ENCODE assay signal across 11 cellular contexts in genomic region chr2:96534131-96534530, GRCh38. TPM values are rescaled to one million over a fixed set of nuclear protein-coding genes. Genes with fewer than 3 reads are reported as not detected.
DNase-seq lines count a peak whose midpoint lies in the region; ATAC-seq and TF ChIP-seq lines count a peak whose summit lies in the region.
"Had no signal": no experiment of that assay in that cellular context is flagged by ENCODE, and none has a peak within 500 bp of the region (broad histone marks: within the 10 kb centered on the region; RNA-seq: fewer than 3 reads in every experiment).

No MANE protein-coding gene starts in this region.

- H3K9me3 ChIP-seq in CD4-positive, alpha-beta T cell (ENCODE audit: control insufficient read depth, low read length), result no peaks in the 10 kb centered on the region
- H3K9me3 ChIP-seq in adrenal gland (replicated peaks in 1 of 3) (no peaks in the 10 kb centered on the region), left lung (no peaks in the 10 kb centered on the region), spleen (no peaks in the 10 kb centered on the region)

- H3K27me3 Mint-ChIP-seq in CD4-positive, alpha-beta T cell, result no peaks in the 10 kb centered on the region

- H3K27ac ChIP-seq in CD4-positive, alpha-beta T cell (ENCODE audit: low read depth, low read length), result no peak overlapping the region
- H3K27ac ChIP-seq in adrenal gland, result peak overlapping the region in 3 of 5 donors; percentile 7 to 88 (median 80)
- H3K27ac ChIP-seq in left lung, result peak overlapping the region; percentile 86
- H3K27ac ChIP-seq in spleen, result peak overlapping the region in 7 of 8 donors; percentile 62 to 99 (median 76)
- H3K27ac ChIP-seq: C4-2B had no signal

- H3K9me3 Mint-ChIP-seq in CD4-positive, alpha-beta T cell, result no peaks in the 10 kb centered on the region

- H3K4me3 ChIP-seq in adrenal gland (no peak overlapping the region), left lung (no peak overlapping the region), spleen (no peak overlapping the region)

- H3K4me3 Mint-ChIP-seq in CD4-positive, alpha-beta T cell, result peak overlapping the region; percentile 67

- WGBS in adrenal gland, 4 donors, result 64 to 70% (median 67%) methylated on average over 4 of the region's 4 CpGs
- 77 to 93% (median 88%) methylated on average over 4 of the region's 4 CpGs for whole genome bisulfite sequencing in spleen, 5 donors

- CTCF ChIA-PET in CD4-positive, alpha-beta T cell (lab: Charles Lee), result interaction anchor here (3.1 kb wide), 1 partner anchor 20 kb away, joined by 24 read pairs; no protein-coding TSS in a partner anchor

- peaks cover 8 to 39% of the 10 kb centered on the region in 2 donors for H3K4me1 ChIP-seq in adrenal gland (replicated peaks in 1 of 2)
- peaks cover 42 to 89% of the 10 kb centered on the region in 2 donors for H3K4me1 ChIP-seq in left lung
- peaks cover 26 to 91% (median 66%) of the 10 kb centered on the region in 6 donors for H3K4me1 ChIP-seq in spleen

- POLR2A ChIA-PET in CD4-positive, alpha-beta T cell (lab: Charles Lee), result interaction anchor here (0.9 to 7.1 kb wide), 3 partner anchors 6 to 323 kb away, joined by 3 to 180 read pairs (median 3); no protein-coding TSS in a partner anchor

- H3K27me3 ChIP-seq in CD4-positive, alpha-beta T cell (ENCODE audit: control insufficient read depth, insufficient read depth, low read length), result no peaks in the 10 kb centered on the region
- H3K27me3 ChIP-seq in adrenal gland (no peaks in the 10 kb centered on the region), left lung (no peaks in the 10 kb centered on the region), spleen (replicated peaks in 1 of 7) (no peaks in the 10 kb centered on the region)

- H3K36me3 Mint-ChIP-seq in CD4-positive, alpha-beta T cell (ENCODE audit: low read depth), result peaks cover 23% of the 10 kb centered on the region

- DNase-seq in CD4-positive, alpha-beta T cell, result no peak
- peak in 1 of 7 donors; percentile 12 for DNase-seq in adrenal gland
- DNase-seq in left lung, result no peak
- DNase-seq in spleen, result no peak
- DNase-seq in SIG-M5 (lab: John Stamatoyannopoulos, UW), result no peak
- no peak for DNase-seq in activated CD4-positive, alpha-beta T cell treated with anti-CD3 and anti-CD28 coated beads, Interleukin-2, amount 50 U/mL, for 1 hour
- no peak for DNase-seq in stimulated activated CD4-positive, alpha-beta T cell treated with anti-CD3 and anti-CD28 coated beads, Interleukin-4, amount 100 ng/mL, for 24 hours

- H3K27ac Mint-ChIP-seq in CD4-positive, alpha-beta T cell, result peak overlapping the region; percentile 99

- intact Hi-C loops in CD4-positive, alpha-beta T cell (cut with DNase I, micrococcal nuclease), result loop anchor here in 1 of 2 experiments (5.0 to 10.0 kb wide), 4 partner anchors 203 to 1111 kb away; partner anchors contain the start of genes CIAO1, COX5B, STARD7 and TMEM127
- intact Hi-C loops in adrenal gland (cut with DNase I) (no loop called here), left lung (cut with DNase I) (no loop called here), spleen (cut with DNase I; ENCODE audit: low total_unique reads) (no loop called here)

- H3K36me3 ChIP-seq in adrenal gland (replicated peaks in 1 of 2) (no peaks in the 10 kb centered on the region), left lung (no peaks in the 10 kb centered on the region), spleen (no peaks in the 10 kb centered on the region)

- TF ChIP-seq POLR2A in adrenal gland (IDR thresholded peaks at IDR 0.05) (no peak), spleen (IDR thresholded peaks at IDR 0.05) (no peak)

- TF ChIP-seq CTCF in CD4-positive, alpha-beta T cell (IDR thresholded peaks at IDR 0.05), result no peak
- TF ChIP-seq CTCF in adrenal gland (IDR thresholded peaks at IDR 0.05), result no peak
- no peak for TF ChIP-seq CTCF in left lung (IDR thresholded peaks at IDR 0.05)
- TF ChIP-seq CTCF in spleen (IDR thresholded peaks at IDR 0.05 in 8 of 11, conservative IDR thresholded peaks at IDR 0.05 in 3 of 11), result no peak

- ATAC-seq in CD4-positive, alpha-beta T cell (ENCODE audit: poor library complexity), result no peak
- no peak for ATAC-seq in left lung
- ATAC-seq in HG03097 (IDR thresholded peaks at IDR 0.05; ENCODE audit: low FRiP score, unreplicated experiment), result no peak

- peaks cover 55% of the 10 kb centered on the region for H3K4me1 Mint-ChIP-seq in CD4-positive, alpha-beta T cell (ENCODE audit: low read depth)

RNA-seq across cellular contexts. Expression of gene ARID5A, which starts 2.4 kb away (rescaled TPM):
- 100 to 1,000 TPM; 326 to 342 TPM for total RNA-seq in CD4-positive, alpha-beta T cell
- total RNA-seq in adrenal gland, result 10 to 100 TPM in 6 of 8 donors, 1 to 10 TPM in 2; 9.0 to 25.4 (median 14.3) TPM
- 10 to 100 TPM in 2 of 3 donors, 1 to 10 TPM in 1; 1.3 to 39.6 (median 26.1) TPM for polyA plus RNA-seq in adrenal gland
- total RNA-seq in left lung, result 10 to 100 TPM; 17.4 to 30.9 TPM
- 100 to 1,000 TPM in 1 of 7 donors, 10 to 100 TPM in 6; 41.2 to 121 (median 52.8) TPM for total RNA-seq in spleen
- polyA plus RNA-seq in spleen, result 10 to 100 TPM; 30.8 to 37.2 (median 35.4) TPM

RNA-seq across cellular contexts. Expression of gene NEURL3, which starts 29.0 kb away (rescaled TPM):
- not detected for total RNA-seq in CD4-positive, alpha-beta T cell
- total RNA-seq in adrenal gland, result under 1 TPM in 1 of 8 donors, not detected in 7; 0.41 TPM
- under 1 TPM in 2 of 3 donors, not detected in 1; 0.03 to 0.24 TPM for polyA plus RNA-seq in adrenal gland
- under 1 TPM; 0.18 to 0.23 TPM for total RNA-seq in left lung
- under 1 TPM in 5 of 7 donors, not detected in 2; 0.32 to 0.98 (median 0.49) TPM for total RNA-seq in spleen
- polyA plus RNA-seq in spleen, result 1 to 10 TPM in 1 of 3 donors, under 1 TPM in 2; 0.35 to 1.2 (median 0.79) TPM
- total RNA-seq: bronchial epithelial cell, pulmonary artery endothelial cell had no signal
